In genomic region chr2:176129825-176130152, GRCh38 we compare ENCODE assay signal across 10 cellular contexts. TPM values are rescaled to one million over a fixed set of nuclear protein-coding genes. Genes with fewer than 3 reads are reported as not detected.
A peak's percentile ranks its signal among the peaks of the same experiment; 100 is the strongest.
DNase-seq lines count a peak whose midpoint lies in the region; ATAC-seq, FAIRE-seq and TF ChIP-seq lines count a peak whose summit lies in the region.
"Had no signal": no experiment of that assay in that cellular context is flagged by ENCODE, and none has a peak within 500 bp of the region (broad histone marks: within the 10 kb centered on the region; RNA-seq: fewer than 3 reads in every experiment).

No MANE protein-coding gene starts in this region.

- H3K4me3 ChIP-seq in HEK293 (ENCODE audit: low read depth, low read length) = peak overlapping the region; percentile 56
- H3K4me3 ChIP-seq in keratinocyte (ENCODE audit: control insufficient read depth in 2 of 3, extremely low read depth in 1 of 3, insufficient read depth in 2 of 3, low read depth in 1 of 3, low read length in 3 of 3) = peak overlapping the region in 1 of 3 experiments; percentile 27

- CTCF ChIA-PET in HEK293 (lab: Yijun Ruan, JAX) = interaction anchor here (0.7 to 3.1 kb wide), 8 partner anchors 11 to 1019 kb away, joined by 3 to 19 read pairs (median 4); no protein-coding TSS in a partner anchor

- peak overlapping the region; percentile 98 for H3K27ac ChIP-seq in HEK293 (ENCODE audit: extremely low read depth, low read depth, low read length)
- H3K27ac ChIP-seq in keratinocyte (ENCODE audit: control insufficient read depth, insufficient read depth, low read length) = no peak overlapping the region

- peaks cover 5% of the 10 kb centered on the region; the same call in 1 of the 2 replicates for H3K4me1 ChIP-seq in HEK293 (ENCODE audit: control insufficient read depth, insufficient read depth, low read length)
- H3K4me1 ChIP-seq in keratinocyte (ENCODE audit: control insufficient read depth, extremely low read depth, insufficient read depth, low read length) = no peaks in the 10 kb centered on the region

- no peaks in the 10 kb centered on the region for H3K9me3 Mint-ChIP-seq in stimulated activated effector memory CD8-positive, alpha-beta T cell treated with anti-CD3 and anti-CD28 coated beads, Interleukin-12 subunit alpha, Interleukin-12 subunit beta, amount 100 ng/mL, for 72 hours

- no peaks in the 10 kb centered on the region for H3K79me2 ChIP-seq in keratinocyte (ENCODE audit: control insufficient read depth, insufficient read depth, low read length)

- DNase-seq in T1000 (lab: John Stamatoyannopoulos, UW) (peak; percentile 40), keratinocyte (ENCODE audit: low read depth, low spot score) (no peak), epidermal melanocyte (ENCODE audit: insufficient read length, low spot score) (no peak), Kasumi-1 (lab: John Stamatoyannopoulos, UW) (no peak), NCI-H446 treated with DMSO at 0.1 percent for 48 hours (lab: John Stamatoyannopoulos, UW) (no peak)
- DNase-seq in stimulated activated effector memory CD8-positive, alpha-beta T cell treated with anti-CD3 and anti-CD28 coated beads, Interleukin-12 subunit alpha, Interleukin-12 subunit beta, amount 100 ng/mL, for 72 hours (ENCODE audit: low spot score in 2 of 2) = no peak
- DNase-seq: T-helper 1 cell had no signal

- ATAC-seq in stimulated activated effector memory CD8-positive, alpha-beta T cell treated with anti-CD3 and anti-CD28 coated beads, Interleukin-12 subunit alpha, Interleukin-12 subunit beta, amount 100 ng/mL, for 72 hours = no peak
- no peak for ATAC-seq in GM18502 (IDR thresholded peaks at IDR 0.05; ENCODE audit: poor library complexity, unreplicated experiment)

- FAIRE-seq in keratinocyte (lab: Jason Lieb, UNC) = no peak
- FAIRE-seq: bronchial epithelial cell had no signal

- H3K4me3 Mint-ChIP-seq in stimulated activated effector memory CD8-positive, alpha-beta T cell treated with anti-CD3 and anti-CD28 coated beads, Interleukin-12 subunit alpha, Interleukin-12 subunit beta, amount 100 ng/mL, for 72 hours = peak overlapping the region; percentile 44

- H3K9me1 ChIP-seq in keratinocyte (ENCODE audit: control insufficient read depth, extremely low read depth, insufficient read depth, low read length) = no peaks in the 10 kb centered on the region

- no peaks in the 10 kb centered on the region for H3K9me3 ChIP-seq in HEK293 (ENCODE audit: control insufficient read depth, insufficient read depth, low read depth, low read length)
- no peaks in the 10 kb centered on the region for H3K9me3 ChIP-seq in keratinocyte (ENCODE audit: control insufficient read depth, low read depth, low read length)

- no peak overlapping the region for H2AFZ ChIP-seq in keratinocyte (ENCODE audit: control insufficient read depth, low read length)

- peaks cover 93% of the 10 kb centered on the region for H3K27me3 ChIP-seq in keratinocyte (ENCODE audit: control insufficient read depth, extremely low read depth, insufficient read depth, low read length)

- H4K20me1 ChIP-seq in keratinocyte (ENCODE audit: control insufficient read depth, extremely low read depth, insufficient read depth, low read length) = no peaks in the 10 kb centered on the region

- no peak overlapping the region for H3K9ac ChIP-seq in keratinocyte (ENCODE audit: control insufficient read depth, extremely low read depth, insufficient read depth, low read length)

- dilution Hi-C loops in keratinocyte (cut with MboI; ENCODE audit: extremely low pct_ligation_motif_present, low sequenced_read_pairs) = no loop called here

- POLR2A ChIA-PET in HEK293 (lab: Yijun Ruan, JAX) = interaction anchor here (0.6 to 1.7 kb wide), 5 partner anchors 24 to 514 kb away, joined by 3 to 4 read pairs (median 3); no protein-coding TSS in a partner anchor

- peak overlapping the region; percentile 46 for H3K4me2 ChIP-seq in keratinocyte (ENCODE audit: control insufficient read depth, extremely low read depth, insufficient read depth, low read depth, low read length)

- H3K36me3 ChIP-seq in HEK293 (ENCODE audit: control insufficient read depth in 2 of 2, insufficient read depth in 1 of 2, low read length in 2 of 2) (peaks cover 0 to 4% of the 10 kb centered on the region in 2 experiments; a peak in 1 of 3 replicates), keratinocyte (ENCODE audit: control insufficient read depth in 2 of 2, extremely low read depth in 1 of 2, insufficient read depth in 2 of 2, low read length in 2 of 2) (no peaks in the 10 kb centered on the region)

- TF ChIP-seq CTCF in HEK293 (tag by site-specific recombination; IDR thresholded peaks at IDR 0.05) = no peak
- no peak for TF ChIP-seq CTCF in keratinocyte (optimal IDR thresholded peaks at IDR 0.05 in 1 of 3, IDR thresholded peaks at IDR 0.05 in 1 of 3, conservative IDR thresholded peaks at IDR 0.05 in 1 of 3; ENCODE audit: extremely low read depth in 1 of 3, insufficient read depth in 2 of 3, low read length in 3 of 3)

- H3K27ac Mint-ChIP-seq in stimulated activated effector memory CD8-positive, alpha-beta T cell treated with anti-CD3 and anti-CD28 coated beads, Interleukin-12 subunit alpha, Interleukin-12 subunit beta, amount 100 ng/mL, for 72 hours = no peak overlapping the region

- H3K4me1 Mint-ChIP-seq in stimulated activated effector memory CD8-positive, alpha-beta T cell treated with anti-CD3 and anti-CD28 coated beads, Interleukin-12 subunit alpha, Interleukin-12 subunit beta, amount 100 ng/mL, for 72 hours = peaks cover 30% of the 10 kb centered on the region

- H3K36me3 Mint-ChIP-seq in stimulated activated effector memory CD8-positive, alpha-beta T cell treated with anti-CD3 and anti-CD28 coated beads, Interleukin-12 subunit alpha, Interleukin-12 subunit beta, amount 100 ng/mL, for 72 hours = peaks cover 16% of the 10 kb centered on the region

TF ChIP-seq in HEK293, 187 proteins besides CTCF, POLR2A, EP300 and RAD21 (continues in another document):
- TF ChIP-seq ZNF398 (tag by site-specific recombination; IDR thresholded peaks at IDR 0.05) = 0 out of 2 replicates have a peak, but pooled peaks have one; percentile 0
- TF ChIP-seq WT1 (tag by site-specific recombination; IDR thresholded peaks at IDR 0.05) = no peak

RNA-seq across cellular contexts. Expression of gene HOXD8, which starts 0.3 kb away (rescaled TPM):
- 0.05 TPM in 1 of 3 replicates, not detected in the others for polyA plus RNA-seq in keratinocyte
- not detected for polyA plus RNA-seq in keratinocyte (2011; ENCODE audit: low read depth)
- 0.06 TPM in 1 of 2 replicates, not detected in the other for polyA plus RNA-seq in keratinocyte (2011; cell fraction: cytosol; rRNA removed)
- 0.08 TPM in 1 of 2 replicates, not detected in the other for polyA plus RNA-seq in keratinocyte (2011; cell fraction: nucleus; rRNA removed)
- not detected in 2 replicates for polyA plus RNA-seq in keratinocyte (2012; ENCODE audit: low replicate concordance)
- not detected in 3 replicates for polyA minus RNA-seq in keratinocyte
- polyA minus RNA-seq in keratinocyte (2011; cell fraction: cytosol; rRNA and poly(A)+ RNA removed) = not detected
- polyA minus RNA-seq in keratinocyte (2011; cell fraction: nucleus; rRNA and poly(A)+ RNA removed) = not detected in 2 replicates

RNA-seq across cellular contexts. Expression of gene HOXD9, which starts 7.3 kb away (rescaled TPM):
- polyA plus RNA-seq in keratinocyte = not detected in 3 replicates
- polyA plus RNA-seq in keratinocyte (2011; ENCODE audit: low read depth) = not detected
- polyA plus RNA-seq in keratinocyte (2011; cell fraction: cytosol; rRNA removed) = not detected in 2 replicates
- polyA plus RNA-seq in keratinocyte (2011; cell fraction: nucleus; rRNA removed) = not detected in 2 replicates
- not detected in 2 replicates for polyA plus RNA-seq in keratinocyte (2012; ENCODE audit: low replicate concordance)
- not detected in 3 replicates for polyA minus RNA-seq in keratinocyte
- not detected for polyA minus RNA-seq in keratinocyte (2011; cell fraction: cytosol; rRNA and poly(A)+ RNA removed)
- polyA minus RNA-seq in keratinocyte (2011; cell fraction: nucleus; rRNA and poly(A)+ RNA removed) = not detected in 2 replicates

RNA-seq across cellular contexts. Expression of gene HOXD10, which starts 13.2 kb away (rescaled TPM):
- polyA plus RNA-seq in keratinocyte = not detected in 3 replicates
- not detected for polyA plus RNA-seq in keratinocyte (2011; ENCODE audit: low read depth)
- polyA plus RNA-seq in keratinocyte (2011; cell fraction: cytosol; rRNA removed) = not detected in 2 replicates
- polyA plus RNA-seq in keratinocyte (2011; cell fraction: nucleus; rRNA removed) = 0.08 TPM in 1 of 2 replicates, not detected in the other
- not detected in 2 replicates for polyA plus RNA-seq in keratinocyte (2012; ENCODE audit: low replicate concordance)
- polyA minus RNA-seq in keratinocyte = not detected in 3 replicates
- not detected for polyA minus RNA-seq in keratinocyte (2011; cell fraction: cytosol; rRNA and poly(A)+ RNA removed)
- polyA minus RNA-seq in keratinocyte (2011; cell fraction: nucleus; rRNA and poly(A)+ RNA removed) = not detected in 2 replicates

RNA-seq across cellular contexts. Expression of gene HOXD4, which starts 21.6 kb away (rescaled TPM):
- polyA plus RNA-seq in keratinocyte = not detected in 3 replicates
- polyA plus RNA-seq in keratinocyte (2011; ENCODE audit: low read depth) = not detected
- not detected in 2 replicates for polyA plus RNA-seq in keratinocyte (2011; cell fraction: cytosol; rRNA removed)
- polyA plus RNA-seq in keratinocyte (2011; cell fraction: nucleus; rRNA removed) = not detected in 2 replicates
- polyA plus RNA-seq in keratinocyte (2012; ENCODE audit: low replicate concordance) = not detected in 2 replicates
- polyA minus RNA-seq in keratinocyte = not detected in 3 replicates
- polyA minus RNA-seq in keratinocyte (2011; cell fraction: cytosol; rRNA and poly(A)+ RNA removed) = not detected
- not detected in 2 replicates for polyA minus RNA-seq in keratinocyte (2011; cell fraction: nucleus; rRNA and poly(A)+ RNA removed)

RNA-seq across cellular contexts. Expression of gene HOXD11, which starts 22.7 kb away (rescaled TPM):
- polyA plus RNA-seq in keratinocyte = 0.08 TPM in 1 of 3 replicates, not detected in the others
- not detected for polyA plus RNA-seq in keratinocyte (2011; ENCODE audit: low read depth)
- polyA plus RNA-seq in keratinocyte (2011; cell fraction: cytosol; rRNA removed) = not detected in 2 replicates
- not detected in 2 replicates for polyA plus RNA-seq in keratinocyte (2011; cell fraction: nucleus; rRNA removed)
- 0.11 TPM in 1 of 2 replicates, not detected in the other for polyA plus RNA-seq in keratinocyte (2012; ENCODE audit: low replicate concordance)
- not detected in 3 replicates for polyA minus RNA-seq in keratinocyte
- not detected for polyA minus RNA-seq in keratinocyte (2011; cell fraction: cytosol; rRNA and poly(A)+ RNA removed)
- not detected in 2 replicates for polyA minus RNA-seq in keratinocyte (2011; cell fraction: nucleus; rRNA and poly(A)+ RNA removed)
